1 cellular context compared by ENCODE assay signal in the genomic region with DNA sequence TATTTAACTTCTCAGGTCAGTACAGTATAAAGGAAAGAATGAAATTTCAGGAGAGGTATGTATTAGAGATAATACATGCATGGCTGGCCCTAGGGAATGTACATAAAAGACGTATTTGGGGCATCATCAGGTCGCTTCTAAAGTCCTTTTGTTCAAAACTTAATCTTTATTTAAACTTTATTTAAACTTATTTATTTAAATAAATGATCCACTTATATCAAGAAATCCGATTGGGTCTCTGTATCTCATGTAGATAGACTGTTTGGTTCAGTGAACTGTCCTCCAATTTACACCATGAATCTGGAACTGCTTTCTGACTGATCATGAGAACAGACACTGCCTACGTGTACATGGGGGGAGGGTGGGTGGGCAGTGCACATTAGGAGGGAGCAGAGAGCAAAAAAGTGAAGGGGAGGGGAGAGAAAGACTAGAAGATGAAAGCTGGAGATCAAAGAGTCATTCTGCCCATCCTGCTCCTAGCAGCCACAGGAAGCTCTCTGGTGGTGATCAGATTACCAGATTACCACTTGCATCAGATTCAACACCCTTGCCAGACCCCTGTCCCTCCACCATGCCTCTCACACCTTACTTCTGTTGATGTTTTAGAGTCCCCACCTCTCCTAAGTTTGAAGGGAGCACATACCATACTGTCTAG.
TF ChIP-seq lines count a peak whose summit lies in the region.

No MANE protein-coding gene starts in this region.

TF ChIP-seq in HepG2, 621 proteins besides CTCF, POLR2A, EP300 and RAD21 (continued from another document and continues in another):
- TF ChIP-seq, protein P1, sequence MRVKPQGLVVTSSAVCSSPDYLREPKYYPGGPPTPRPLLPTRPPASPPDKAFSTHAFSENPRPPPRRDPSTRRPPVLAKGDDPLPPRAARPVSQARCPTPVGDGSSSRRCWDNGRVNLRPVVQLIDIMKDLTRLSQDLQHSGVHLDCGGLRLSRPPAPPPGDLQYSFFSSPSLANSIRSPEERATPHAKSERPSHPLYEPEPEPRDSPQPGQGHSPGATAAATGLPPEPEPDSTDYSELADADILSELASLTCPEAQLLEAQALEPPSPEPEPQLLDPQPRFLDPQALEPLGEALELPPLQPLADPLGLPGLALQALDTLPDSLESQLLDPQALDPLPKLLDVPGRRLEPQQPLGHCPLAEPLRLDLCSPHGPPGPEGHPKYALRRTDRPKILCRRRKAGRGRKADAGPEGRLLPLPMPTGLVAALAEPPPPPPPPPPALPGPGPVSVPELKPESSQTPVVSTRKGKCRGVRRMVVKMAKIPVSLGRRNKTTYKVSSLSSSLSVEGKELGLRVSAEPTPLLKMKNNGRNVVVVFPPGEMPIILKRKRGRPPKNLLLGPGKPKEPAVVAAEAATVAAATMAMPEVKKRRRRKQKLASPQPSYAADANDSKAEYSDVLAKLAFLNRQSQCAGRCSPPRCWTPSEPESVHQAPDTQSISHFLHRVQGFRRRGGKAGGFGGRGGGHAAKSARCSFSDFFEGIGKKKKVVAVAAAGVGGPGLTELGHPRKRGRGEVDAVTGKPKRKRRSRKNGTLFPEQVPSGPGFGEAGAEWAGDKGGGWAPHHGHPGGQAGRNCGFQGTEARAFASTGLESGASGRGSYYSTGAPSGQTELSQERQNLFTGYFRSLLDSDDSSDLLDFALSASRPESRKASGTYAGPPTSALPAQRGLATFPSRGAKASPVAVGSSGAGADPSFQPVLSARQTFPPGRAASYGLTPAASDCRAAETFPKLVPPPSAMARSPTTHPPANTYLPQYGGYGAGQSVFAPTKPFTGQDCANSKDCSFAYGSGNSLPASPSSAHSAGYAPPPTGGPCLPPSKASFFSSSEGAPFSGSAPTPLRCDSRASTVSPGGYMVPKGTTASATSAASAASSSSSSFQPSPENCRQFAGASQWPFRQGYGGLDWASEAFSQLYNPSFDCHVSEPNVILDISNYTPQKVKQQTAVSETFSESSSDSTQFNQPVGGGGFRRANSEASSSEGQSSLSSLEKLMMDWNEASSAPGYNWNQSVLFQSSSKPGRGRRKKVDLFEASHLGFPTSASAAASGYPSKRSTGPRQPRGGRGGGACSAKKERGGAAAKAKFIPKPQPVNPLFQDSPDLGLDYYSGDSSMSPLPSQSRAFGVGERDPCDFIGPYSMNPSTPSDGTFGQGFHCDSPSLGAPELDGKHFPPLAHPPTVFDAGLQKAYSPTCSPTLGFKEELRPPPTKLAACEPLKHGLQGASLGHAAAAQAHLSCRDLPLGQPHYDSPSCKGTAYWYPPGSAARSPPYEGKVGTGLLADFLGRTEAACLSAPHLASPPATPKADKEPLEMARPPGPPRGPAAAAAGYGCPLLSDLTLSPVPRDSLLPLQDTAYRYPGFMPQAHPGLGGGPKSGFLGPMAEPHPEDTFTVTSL (CRISPR knock-in tag; IDR thresholded peaks at IDR 0.05; ENCODE audit: borderline replicate concordance) = peak; percentile 64; the same call in 1 of the 2 replicates
- TF ChIP-seq, protein P2, sequence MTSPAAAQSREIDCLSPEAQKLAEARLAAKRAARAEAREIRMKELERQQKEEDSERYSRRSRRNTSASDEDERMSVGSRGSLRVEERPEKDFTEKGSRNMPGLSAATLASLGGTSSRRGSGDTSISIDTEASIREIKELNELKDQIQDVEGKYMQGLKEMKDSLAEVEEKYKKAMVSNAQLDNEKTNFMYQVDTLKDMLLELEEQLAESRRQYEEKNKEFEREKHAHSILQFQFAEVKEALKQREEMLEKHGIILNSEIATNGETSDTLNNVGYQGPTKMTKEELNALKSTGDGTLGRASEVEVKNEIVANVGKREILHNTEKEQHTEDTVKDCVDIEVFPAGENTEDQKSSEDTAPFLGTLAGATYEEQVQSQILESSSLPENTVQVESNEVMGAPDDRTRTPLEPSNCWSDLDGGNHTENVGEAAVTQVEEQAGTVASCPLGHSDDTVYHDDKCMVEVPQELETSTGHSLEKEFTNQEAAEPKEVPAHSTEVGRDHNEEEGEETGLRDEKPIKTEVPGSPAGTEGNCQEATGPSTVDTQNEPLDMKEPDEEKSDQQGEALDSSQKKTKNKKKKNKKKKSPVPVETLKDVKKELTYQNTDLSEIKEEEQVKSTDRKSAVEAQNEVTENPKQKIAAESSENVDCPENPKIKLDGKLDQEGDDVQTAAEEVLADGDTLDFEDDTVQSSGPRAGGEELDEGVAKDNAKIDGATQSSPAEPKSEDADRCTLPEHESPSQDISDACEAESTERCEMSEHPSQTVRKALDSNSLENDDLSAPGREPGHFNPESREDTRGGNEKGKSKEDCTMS (CRISPR knock-in tag; conservative IDR thresholded peaks at IDR 0.05) = no peak
- TF ChIP-seq, protein P3, sequence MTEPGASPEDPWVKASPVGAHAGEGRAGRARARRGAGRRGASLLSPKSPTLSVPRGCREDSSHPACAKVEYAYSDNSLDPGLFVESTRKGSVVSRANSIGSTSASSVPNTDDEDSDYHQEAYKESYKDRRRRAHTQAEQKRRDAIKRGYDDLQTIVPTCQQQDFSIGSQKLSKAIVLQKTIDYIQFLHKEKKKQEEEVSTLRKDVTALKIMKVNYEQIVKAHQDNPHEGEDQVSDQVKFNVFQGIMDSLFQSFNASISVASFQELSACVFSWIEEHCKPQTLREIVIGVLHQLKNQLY (CRISPR knock-in tag; IDR thresholded peaks at IDR 0.05) = peak; percentile 43; the same call in 1 of the 2 replicates
- TF ChIP-seq ATF4 (CRISPR knock-in tag; IDR thresholded peaks at IDR 0.05) (peak in 1 of 2 experiments; percentile 96; a peak in 2 of 4 replicates), SIX4 (CRISPR knock-in tag; IDR thresholded peaks at IDR 0.05) (peak; percentile 98), ZNF891 (CRISPR knock-in tag; IDR thresholded peaks at IDR 0.05) (no peak), FOSL1 (CRISPR knock-in tag; IDR thresholded peaks at IDR 0.05; ENCODE audit: borderline replicate concordance) (no peak), CEBPB (IDR thresholded peaks at IDR 0.05; ENCODE audit: borderline replicate concordance, low read depth, low read length) (peak; percentile 43; the same call in 1 of the 2 replicates), ZNF329 (CRISPR knock-in tag; IDR thresholded peaks at IDR 0.05; ENCODE audit: low read depth) (no peak), SRSF1 (optimal IDR thresholded peaks at IDR 0.05; ENCODE audit: low read depth, low read length) (no peak), CEBPG (CRISPR knock-in tag; IDR thresholded peaks at IDR 0.05) (peak; percentile 94), SOX13 (IDR thresholded peaks at IDR 0.05) (peak; percentile 59), SOX13 (CRISPR knock-in tag; conservative IDR thresholded peaks at IDR 0.05 in 1 of 2, IDR thresholded peaks at IDR 0.05 in 1 of 2) (peak in 1 of 2 experiments; percentile 88; a peak in 2 of 4 replicates), GATAD2A (CRISPR knock-in tag; IDR thresholded peaks at IDR 0.05) (peak; percentile 88), GLI4 (CRISPR knock-in tag; IDR thresholded peaks at IDR 0.05; ENCODE audit: borderline replicate concordance) (no peak), ZNF605 (CRISPR knock-in tag; IDR thresholded peaks at IDR 0.05) (no peak), ZFP82 (CRISPR knock-in tag; IDR thresholded peaks at IDR 0.05; ENCODE audit: borderline replicate concordance) (no peak), KLF12 (CRISPR knock-in tag; IDR thresholded peaks at IDR 0.05; ENCODE audit: borderline replicate concordance) (no peak), ZBTB7B (CRISPR knock-in tag; IDR thresholded peaks at IDR 0.05) (no peak; the same call in none of the 2 replicates), ZNF792 (CRISPR knock-in tag; IDR thresholded peaks at IDR 0.05) (peak; percentile 71; the same call in 1 of the 2 replicates), U2AF2 (IDR thresholded peaks at IDR 0.05; ENCODE audit: low read depth, low read length) (no peak), SATB2 (CRISPR knock-in tag; IDR thresholded peaks at IDR 0.05) (no peak), NFIC (IDR thresholded peaks at IDR 0.05; ENCODE audit: low read length) (0 out of 2 replicates have a peak, but pooled peaks have one; percentile 62), MIER2 (CRISPR knock-in tag; IDR thresholded peaks at IDR 0.05) (peak; percentile 60; the same call in 1 of the 2 replicates), SRF (IDR thresholded peaks at IDR 0.05; ENCODE audit: low read depth, low read length) (no peak), ZBTB7A (CRISPR knock-in tag; IDR thresholded peaks at IDR 0.05) (no peak), ZNF30 (CRISPR knock-in tag; IDR thresholded peaks at IDR 0.05) (no peak), SIX1 (CRISPR knock-in tag; IDR thresholded peaks at IDR 0.05; ENCODE audit: borderline replicate concordance) (peak; percentile 99), SP5 (CRISPR knock-in tag; IDR thresholded peaks at IDR 0.05; ENCODE audit: borderline replicate concordance, low read depth) (peak; percentile 92), GATAD1 (CRISPR knock-in tag; IDR thresholded peaks at IDR 0.05) (peak; percentile 35; the same call in 1 of the 2 replicates), ATF1 (CRISPR knock-in tag; IDR thresholded peaks at IDR 0.05) (0 out of 2 replicates have a peak, but pooled peaks have one; percentile 35)
- TF ChIP-seq, protein P4, sequence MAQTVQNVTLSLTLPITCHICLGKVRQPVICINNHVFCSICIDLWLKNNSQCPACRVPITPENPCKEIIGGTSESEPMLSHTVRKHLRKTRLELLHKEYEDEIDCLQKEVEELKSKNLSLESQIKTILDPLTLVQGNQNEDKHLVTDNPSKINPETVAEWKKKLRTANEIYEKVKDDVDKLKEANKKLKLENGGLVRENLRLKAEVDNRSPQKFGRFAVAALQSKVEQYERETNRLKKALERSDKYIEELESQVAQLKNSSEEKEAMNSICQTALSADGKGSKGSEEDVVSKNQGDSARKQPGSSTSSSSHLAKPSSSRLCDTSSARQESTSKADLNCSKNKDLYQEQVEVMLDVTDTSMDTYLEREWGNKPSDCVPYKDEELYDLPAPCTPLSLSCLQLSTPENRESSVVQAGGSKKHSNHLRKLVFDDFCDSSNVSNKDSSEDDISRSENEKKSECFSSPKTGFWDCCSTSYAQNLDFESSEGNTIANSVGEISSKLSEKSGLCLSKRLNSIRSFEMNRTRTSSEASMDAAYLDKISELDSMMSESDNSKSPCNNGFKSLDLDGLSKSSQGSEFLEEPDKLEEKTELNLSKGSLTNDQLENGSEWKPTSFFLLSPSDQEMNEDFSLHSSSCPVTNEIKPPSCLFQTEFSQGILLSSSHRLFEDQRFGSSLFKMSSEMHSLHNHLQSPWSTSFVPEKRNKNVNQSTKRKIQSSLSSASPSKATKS (CRISPR knock-in tag; IDR thresholded peaks at IDR 0.05) = no peak
- TF ChIP-seq, protein P5, sequence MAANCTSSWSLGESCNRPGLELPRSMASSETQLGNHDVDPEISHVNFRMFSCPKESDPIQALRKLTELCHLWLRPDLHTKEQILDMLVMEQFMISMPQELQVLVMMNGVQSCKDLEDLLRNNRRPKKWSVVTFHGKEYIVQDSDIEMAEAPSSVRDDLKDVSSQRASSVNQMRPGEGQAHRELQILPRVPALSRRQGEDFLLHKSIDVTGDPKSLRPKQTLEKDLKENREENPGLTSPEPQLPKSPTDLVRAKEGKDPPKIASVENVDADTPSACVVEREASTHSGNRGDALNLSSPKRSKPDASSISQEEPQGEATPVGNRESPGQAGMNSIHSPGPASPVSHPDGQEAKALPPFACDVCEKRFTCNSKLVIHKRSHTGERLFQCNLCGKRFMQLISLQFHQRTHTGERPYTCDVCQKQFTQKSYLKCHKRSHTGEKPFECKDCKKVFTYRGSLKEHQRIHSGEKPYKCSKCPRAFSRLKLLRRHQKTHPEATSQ (CRISPR knock-in tag; IDR thresholded peaks at IDR 0.05; ENCODE audit: borderline replicate concordance) = no peak
- TF ChIP-seq, protein P6, sequence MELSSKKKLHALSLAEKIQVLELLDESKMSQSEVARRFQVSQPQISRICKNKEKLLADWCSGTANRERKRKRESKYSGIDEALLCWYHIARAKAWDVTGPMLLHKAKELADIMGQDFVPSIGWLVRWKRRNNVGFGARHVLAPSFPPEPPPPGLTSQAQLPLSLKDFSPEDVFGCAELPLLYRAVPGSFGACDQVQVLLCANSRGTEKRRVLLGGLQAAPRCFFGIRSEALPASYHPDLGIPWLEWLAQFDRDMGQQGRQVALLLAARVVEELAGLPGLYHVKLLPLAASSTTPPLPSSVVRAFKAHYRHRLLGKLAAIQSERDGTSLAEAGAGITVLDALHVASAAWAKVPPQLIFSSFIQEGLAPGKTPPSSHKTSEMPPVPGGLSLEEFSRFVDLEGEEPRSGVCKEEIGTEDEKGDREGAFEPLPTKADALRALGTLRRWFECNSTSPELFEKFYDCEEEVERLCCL (CRISPR knock-in tag; IDR thresholded peaks at IDR 0.05; ENCODE audit: borderline replicate concordance) = no peak
- TF ChIP-seq, protein P7, sequence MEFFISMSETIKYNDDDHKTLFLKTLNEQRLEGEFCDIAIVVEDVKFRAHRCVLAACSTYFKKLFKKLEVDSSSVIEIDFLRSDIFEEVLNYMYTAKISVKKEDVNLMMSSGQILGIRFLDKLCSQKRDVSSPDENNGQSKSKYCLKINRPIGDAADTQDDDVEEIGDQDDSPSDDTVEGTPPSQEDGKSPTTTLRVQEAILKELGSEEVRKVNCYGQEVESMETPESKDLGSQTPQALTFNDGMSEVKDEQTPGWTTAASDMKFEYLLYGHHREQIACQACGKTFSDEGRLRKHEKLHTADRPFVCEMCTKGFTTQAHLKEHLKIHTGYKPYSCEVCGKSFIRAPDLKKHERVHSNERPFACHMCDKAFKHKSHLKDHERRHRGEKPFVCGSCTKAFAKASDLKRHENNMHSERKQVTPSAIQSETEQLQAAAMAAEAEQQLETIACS (CRISPR knock-in tag; IDR thresholded peaks at IDR 0.05) = no peak
- TF ChIP-seq, protein P8, sequence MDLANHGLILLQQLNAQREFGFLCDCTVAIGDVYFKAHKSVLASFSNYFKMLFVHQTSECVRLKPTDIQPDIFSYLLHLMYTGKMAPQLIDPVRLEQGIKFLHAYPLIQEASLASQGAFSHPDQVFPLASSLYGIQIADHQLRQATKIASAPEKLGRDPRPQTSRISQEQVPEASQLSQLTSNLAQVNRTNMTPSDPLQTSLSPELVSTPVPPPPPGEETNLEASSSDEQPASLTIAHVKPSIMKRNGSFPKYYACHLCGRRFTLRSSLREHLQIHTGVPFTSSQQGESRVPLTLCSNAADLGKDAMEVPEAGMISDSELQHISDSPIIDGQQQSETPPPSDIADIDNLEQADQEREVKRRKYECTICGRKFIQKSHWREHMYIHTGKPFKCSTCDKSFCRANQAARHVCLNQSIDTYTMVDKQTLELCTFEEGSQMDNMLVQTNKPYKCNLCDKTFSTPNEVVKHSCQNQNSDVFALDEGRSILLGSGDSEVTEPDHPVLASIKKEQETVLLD (CRISPR knock-in tag; IDR thresholded peaks at IDR 0.05; ENCODE audit: low read depth) = no peak
- TF ChIP-seq, protein P9, sequence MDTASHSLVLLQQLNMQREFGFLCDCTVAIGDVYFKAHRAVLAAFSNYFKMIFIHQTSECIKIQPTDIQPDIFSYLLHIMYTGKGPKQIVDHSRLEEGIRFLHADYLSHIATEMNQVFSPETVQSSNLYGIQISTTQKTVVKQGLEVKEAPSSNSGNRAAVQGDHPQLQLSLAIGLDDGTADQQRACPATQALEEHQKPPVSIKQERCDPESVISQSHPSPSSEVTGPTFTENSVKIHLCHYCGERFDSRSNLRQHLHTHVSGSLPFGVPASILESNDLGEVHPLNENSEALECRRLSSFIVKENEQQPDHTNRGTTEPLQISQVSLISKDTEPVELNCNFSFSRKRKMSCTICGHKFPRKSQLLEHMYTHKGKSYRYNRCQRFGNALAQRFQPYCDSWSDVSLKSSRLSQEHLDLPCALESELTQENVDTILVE (CRISPR knock-in tag; IDR thresholded peaks at IDR 0.05) = no peak
